Comparison of ENCODE assay signal across 29 cellular contexts in the genomic region with DNA sequence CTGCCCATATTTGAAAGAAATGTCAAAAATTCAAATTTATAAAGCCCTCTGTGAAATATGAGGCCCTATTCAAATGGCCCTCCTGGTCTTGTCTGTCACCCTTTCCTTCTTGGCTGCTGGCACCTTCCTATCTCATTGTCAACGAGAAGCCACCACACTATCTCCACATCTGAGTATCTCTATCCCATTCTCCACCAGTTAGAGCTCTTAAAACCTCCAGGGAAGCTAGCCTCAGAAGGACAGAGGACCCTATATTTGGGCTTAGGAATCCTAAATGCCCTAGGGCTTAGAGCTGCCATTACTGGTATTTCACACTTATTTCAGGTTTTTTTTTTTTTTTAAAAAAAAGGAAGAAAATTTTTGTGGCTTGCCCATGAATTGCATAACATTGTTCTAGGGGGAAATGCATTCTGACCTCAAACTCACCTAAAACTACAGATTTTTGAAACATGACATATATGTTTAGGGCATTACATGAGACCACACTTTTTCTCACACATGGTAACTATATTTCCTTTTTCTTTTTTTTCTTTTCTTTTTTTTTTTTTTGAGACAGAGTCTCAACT. TPM values are rescaled to one million over a fixed set of nuclear protein-coding genes. Genes with fewer than 3 reads are reported as not detected.
DNase-seq lines count a peak whose midpoint lies in the region; ATAC-seq, FAIRE-seq and TF ChIP-seq lines count a peak whose summit lies in the region.
"Had no signal": no experiment of that assay in that cellular context is flagged by ENCODE, and none has a peak within 500 bp of the region (broad histone marks: within the 10 kb centered on the region; RNA-seq: fewer than 3 reads in every experiment).

No MANE protein-coding gene starts in this region.

- H3K9ac ChIP-seq in astrocyte (ENCODE audit: low read length): no peak overlapping the region

- H3K4me1 ChIP-seq in astrocyte (ENCODE audit: insufficient read depth, low read length): peaks cover 13% of the 10 kb centered on the region

- no peaks in the 10 kb centered on the region for H3K36me3 Mint-ChIP-seq in astrocyte (ENCODE audit: low read depth, unreplicated experiment)
- H3K36me3 Mint-ChIP-seq: IgD-negative memory B cell; naive thymus-derived CD4-positive, alpha-beta T cell had no signal

- ATAC-seq in GM18520 (IDR thresholded peaks at IDR 0.05; ENCODE audit: unreplicated experiment): no peak
- ATAC-seq: naive thymus-derived CD4-positive, alpha-beta T cell; Panc1; stimulated activated naive CD8-positive, alpha-beta T cell treated with anti-CD3 and anti-CD28 coated beads, Interleukin-15, amount 100 ng/mL, for 72 hours had no signal

- H3K36me3 ChIP-seq in astrocyte (ENCODE audit: insufficient read depth, low read length): no peaks in the 10 kb centered on the region
- H3K36me3 ChIP-seq: tibial nerve had no signal

- no peak overlapping the region for H3K4me3 Mint-ChIP-seq in astrocyte (ENCODE audit: unreplicated experiment)
- H3K4me3 Mint-ChIP-seq: activated CD4-positive, alpha-beta memory T cell treated with anti-CD3 and anti-CD28 coated beads, Interleukin-2, amount 10 ng/mL, durations not matched to agents 7 days and 5 days; B cell; naive thymus-derived CD4-positive, alpha-beta T cell; stimulated activated naive CD8-positive, alpha-beta T cell treated with anti-CD3 and anti-CD28 coated beads, Interleukin-15, amount 100 ng/mL, for 72 hours had no signal

- no peaks in the 10 kb centered on the region for H4K20me1 ChIP-seq in astrocyte (ENCODE audit: insufficient read depth, low read length)

- no peak overlapping the region for H3K4me2 ChIP-seq in astrocyte (ENCODE audit: low read length)

- no peaks in the 10 kb centered on the region for H3K9me3 ChIP-seq in astrocyte (ENCODE audit: insufficient read depth, low read depth, low read length)
- H3K9me3 ChIP-seq: tibial nerve had no signal

- H3K27ac ChIP-seq in astrocyte (ENCODE audit: low read depth, low read length): no peak overlapping the region
- H3K27ac ChIP-seq: 22Rv1, tibial nerve had no signal

- no peak overlapping the region for H2AFZ ChIP-seq in astrocyte (ENCODE audit: low read depth, low read length)

- H3K27me3 ChIP-seq in astrocyte (ENCODE audit: insufficient read depth, low read length): no peaks in the 10 kb centered on the region
- H3K27me3 ChIP-seq: tibial nerve had no signal

- no peaks in the 10 kb centered on the region for H3K9me3 Mint-ChIP-seq in astrocyte (ENCODE audit: unreplicated experiment)
- H3K9me3 Mint-ChIP-seq: activated CD4-positive, alpha-beta memory T cell treated with anti-CD3 and anti-CD28 coated beads, Interleukin-2, amount 10 ng/mL, durations not matched to agents 7 days and 5 days; IgD-negative memory B cell had no signal

- H3K27me3 Mint-ChIP-seq in astrocyte (ENCODE audit: low read depth, unreplicated experiment): peaks cover 3% of the 10 kb centered on the region
- H3K27me3 Mint-ChIP-seq: activated CD4-positive, alpha-beta memory T cell treated with anti-CD3 and anti-CD28 coated beads, Interleukin-2, amount 10 ng/mL, durations not matched to agents 7 days and 5 days; B cell; IgD-negative memory B cell; naive thymus-derived CD4-positive, alpha-beta T cell; stimulated activated naive CD8-positive, alpha-beta T cell treated with anti-CD3 and anti-CD28 coated beads, Interleukin-15, amount 100 ng/mL, for 72 hours had no signal

- H3K4me1 Mint-ChIP-seq in astrocyte (ENCODE audit: low read depth, unreplicated experiment): peaks cover 14% of the 10 kb centered on the region
- H3K4me1 Mint-ChIP-seq: activated CD4-positive, alpha-beta memory T cell treated with anti-CD3 and anti-CD28 coated beads, Interleukin-2, amount 10 ng/mL, durations not matched to agents 7 days and 5 days; B cell; IgD-negative memory B cell; stimulated activated naive CD8-positive, alpha-beta T cell treated with anti-CD3 and anti-CD28 coated beads, Interleukin-15, amount 100 ng/mL, for 72 hours had no signal

- H3K27ac Mint-ChIP-seq in astrocyte (ENCODE audit: unreplicated experiment): peak overlapping the region; percentile 16
- H3K27ac Mint-ChIP-seq: activated CD4-positive, alpha-beta memory T cell treated with anti-CD3 and anti-CD28 coated beads, Interleukin-2, amount 10 ng/mL, durations not matched to agents 7 days and 5 days; B cell; IgD-negative memory B cell; naive thymus-derived CD4-positive, alpha-beta T cell; stimulated activated naive CD8-positive, alpha-beta T cell treated with anti-CD3 and anti-CD28 coated beads, Interleukin-15, amount 100 ng/mL, for 72 hours had no signal

- no peaks in the 10 kb centered on the region for H3K79me2 ChIP-seq in astrocyte (ENCODE audit: insufficient read depth, low read length)

- DNase-seq in SIG-M5 treated with dmso at 0.1 percent for 504 hours (lab: John Stamatoyannopoulos, UW; ENCODE audit: unreplicated experiment) (peak; percentile 27), SIG-M5 (lab: John Stamatoyannopoulos, UW) (no peak), NOMO-1 (lab: John Stamatoyannopoulos, UW; ENCODE audit: unreplicated experiment in 2 of 2) (peak; percentile 44 to 57), astrocyte (ENCODE audit: low read depth) (peak; percentile 36), GM10266 (ENCODE audit: extremely low spot score) (no peak), T-helper 1 cell (no peak)
- DNase-seq in activated naive CD4-positive, alpha-beta T cell (lab: John Stamatoyannopoulos, UW): no peak
- DNase-seq: activated CD4-positive, alpha-beta memory T cell treated with anti-CD3 and anti-CD28 coated beads, Interleukin-2, amount 10 ng/mL, durations not matched to agents 7 days and 5 days; activated effector memory CD4-positive, alpha-beta T cell treated with anti-CD3 and anti-CD28 coated beads, Interleukin-2, amount 50 U/mL, for 16 hours; activated T-cell treated with anti-CD3 and anti-CD28 coated beads for 4 hours; COR-L47; DMS79; head of caudate nucleus; MM.1S; naive thymus-derived CD4-positive, alpha-beta T cell; NCI-H1694 treated with DMSO at 0.1 percent for 48 hours; NCI-H2171 treated with DMSO at 0.1 percent for 48 hours; NCI-H748 treated with DMSO at 0.1 percent for 48 hours; occipital lobe; stimulated activated naive CD8-positive, alpha-beta T cell treated with anti-CD3 and anti-CD28 coated beads, Interleukin-15, amount 100 ng/mL, for 72 hours; T1000 had no signal

- no peak for FAIRE-seq in astrocyte (lab: Jason Lieb, UNC)
- FAIRE-seq: bronchial epithelial cell had no signal

- no peak overlapping the region for H3K4me3 ChIP-seq in astrocyte (ENCODE audit: insufficient read depth, low read depth, low read length)
- H3K4me3 ChIP-seq: tibial nerve had no signal

- TF ChIP-seq CTCF in astrocyte (IDR thresholded peaks at IDR 0.05; ENCODE audit: insufficient read depth, low read depth, low read length): no peak
- no peak for TF ChIP-seq CTCF in GM10266 (IDR thresholded peaks at IDR 0.05; ENCODE audit: control insufficient read depth, insufficient read depth, low read depth, missing control alignments)

RNA-seq across cellular contexts. Expression of gene SLC25A21, which starts 25.0 kb away (rescaled TPM):
- total RNA-seq in astrocyte: 1.5 and 2.8 TPM in 2 replicates
- total RNA-seq: activated CD4-positive, alpha-beta memory T cell treated with anti-CD3 and anti-CD28 coated beads, Interleukin-2, amount 10 ng/mL, durations not matched to agents 7 days and 5 days; B cell; mesenteric fat pad; naive thymus-derived CD4-positive, alpha-beta T cell had no signal

RNA-seq across cellular contexts. Expression of gene MIPOL1, which starts 50.3 kb away (rescaled TPM):
- total RNA-seq in astrocyte: 11.9 and 15.7 TPM in 2 replicates

Comparison
In these comparisons a context has a peak if more than half of its experiments do, and no peak if none do; other contexts are left out.
1. DNase-seq: peak in SIG-M5 treated with dmso at 0.1 percent for 504 hours (single experiment), NOMO-1 (2 of 2) and astrocyte (single experiment); none in SIG-M5 (single experiment), GM10266 (single experiment), T-helper 1 cell (0 of 5) and activated naive CD4-positive, alpha-beta T cell (0 of 4).